Comparison of ENCODE assay signal across 21 cellular contexts in the genomic region with DNA sequence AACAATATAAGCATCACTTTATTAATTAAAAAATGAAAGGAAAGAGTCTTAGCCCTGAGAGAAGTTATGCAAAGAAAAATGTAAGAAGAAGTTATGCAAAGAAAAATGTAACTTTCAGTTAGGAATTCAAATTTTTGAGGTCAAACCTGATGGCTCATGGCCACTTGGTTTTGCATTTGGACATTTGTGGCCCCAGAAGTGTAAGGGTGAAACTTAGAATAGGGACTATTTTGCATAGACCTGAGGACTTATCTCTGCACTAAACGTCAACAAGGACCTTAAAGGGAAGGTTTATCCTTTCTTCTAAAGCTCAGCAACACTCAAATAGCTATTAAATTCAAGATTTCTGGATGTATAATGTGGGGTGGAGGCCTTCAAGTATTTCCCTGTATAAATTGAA.
"Had no signal": no experiment of that assay in that cellular context is flagged by ENCODE, and none has a peak within 500 bp of the region (broad histone marks: within the 10 kb centered on the region; RNA-seq: fewer than 3 reads in every experiment).

No MANE protein-coding gene starts in this region.

- H3K9me3 Mint-ChIP-seq: nephron progenitor cell; stimulated activated memory B cell treated with anti-CD40 and anti-IgM and Interleukin-4, amounts not matched to agents 10 μg/mL and 1 μg/mL and 100 μg/mL, for 72 hours had no signal

- H3K4me3 ChIP-seq: gastrocnemius medialis, heart right ventricle, psoas muscle, right lobe of liver, tibial nerve, upper lobe of right lung, vagina had no signal

- H3K27ac Mint-ChIP-seq: naive thymus-derived CD4-positive, alpha-beta T cell; nephron progenitor cell; stimulated activated memory B cell treated with anti-CD40 and anti-IgM and Interleukin-4, amounts not matched to agents 10 μg/mL and 1 μg/mL and 100 μg/mL, for 72 hours; stimulated activated naive CD8-positive, alpha-beta T cell treated with anti-CD3 and anti-CD28 coated beads, Interleukin-15, Interleukin-2, amounts not matched to agents 100 ng/mL and 50 ng/mL, for 24 hours had no signal

- ATAC-seq: esophagus mucosa; gastrocnemius medialis; heart right ventricle; naive thymus-derived CD4-positive, alpha-beta T cell; psoas muscle; right lobe of liver; stimulated activated memory B cell treated with anti-CD40 and anti-IgM and Interleukin-4, amounts not matched to agents 10 μg/mL and 1 μg/mL and 100 μg/mL, for 72 hours; upper lobe of right lung had no signal

- H3K27me3 ChIP-seq: gastrocnemius medialis, heart right ventricle, right lobe of liver, tibial nerve, upper lobe of right lung, vagina had no signal

- H3K9me3 ChIP-seq: gastrocnemius medialis, heart right ventricle, psoas muscle, right lobe of liver, tibial nerve, upper lobe of right lung, vagina had no signal

- H3K4me1 Mint-ChIP-seq: naive thymus-derived CD4-positive, alpha-beta T cell; stimulated activated memory B cell treated with anti-CD40 and anti-IgM and Interleukin-4, amounts not matched to agents 10 μg/mL and 1 μg/mL and 100 μg/mL, for 72 hours had no signal

- FAIRE-seq: endometrium, islet of Langerhans had no signal

- H3K36me3 Mint-ChIP-seq: naive thymus-derived CD4-positive, alpha-beta T cell; stimulated activated memory B cell treated with anti-CD40 and anti-IgM and Interleukin-4, amounts not matched to agents 10 μg/mL and 1 μg/mL and 100 μg/mL, for 72 hours had no signal

- H3K27ac ChIP-seq: gastrocnemius medialis, heart right ventricle, parathyroid adenoma, psoas muscle, right lobe of liver, tibial nerve, upper lobe of right lung, vagina had no signal

- H3K4me3 Mint-ChIP-seq: naive thymus-derived CD4-positive, alpha-beta T cell; nephron progenitor cell; stimulated activated memory B cell treated with anti-CD40 and anti-IgM and Interleukin-4, amounts not matched to agents 10 μg/mL and 1 μg/mL and 100 μg/mL, for 72 hours; stimulated activated naive CD8-positive, alpha-beta T cell treated with anti-CD3 and anti-CD28 coated beads, Interleukin-15, Interleukin-2, amounts not matched to agents 100 ng/mL and 50 ng/mL, for 24 hours had no signal

- H3K9ac ChIP-seq: parathyroid adenoma had no signal

- H3K36me3 ChIP-seq: gastrocnemius medialis, heart right ventricle, right lobe of liver, tibial nerve, upper lobe of right lung, vagina had no signal

- H3K79me2 ChIP-seq: parathyroid adenoma had no signal

- H3K27me3 Mint-ChIP-seq: naive thymus-derived CD4-positive, alpha-beta T cell; stimulated activated memory B cell treated with anti-CD40 and anti-IgM and Interleukin-4, amounts not matched to agents 10 μg/mL and 1 μg/mL and 100 μg/mL, for 72 hours; stimulated activated naive CD8-positive, alpha-beta T cell treated with anti-CD3 and anti-CD28 coated beads, Interleukin-15, Interleukin-2, amounts not matched to agents 100 ng/mL and 50 ng/mL, for 24 hours had no signal

- DNase-seq: effector memory CD4-positive, alpha-beta T cell; gastrocnemius medialis; heart right ventricle; hypothalamus; kidney glomerular epithelial cell; mesendoderm; naive thymus-derived CD4-positive, alpha-beta T cell; nephron progenitor cell; psoas muscle; retina; right lobe of liver; stimulated activated CD4-positive, alpha-beta T cell treated with anti-CD3 and anti-CD28 coated beads, Interleukin-4, amount 100 ng/mL, for 24 hours; upper lobe of right lung had no signal

- H2AFZ ChIP-seq: parathyroid adenoma had no signal
